17 cellular contexts compared by ENCODE assay signal in the genomic region with DNA sequence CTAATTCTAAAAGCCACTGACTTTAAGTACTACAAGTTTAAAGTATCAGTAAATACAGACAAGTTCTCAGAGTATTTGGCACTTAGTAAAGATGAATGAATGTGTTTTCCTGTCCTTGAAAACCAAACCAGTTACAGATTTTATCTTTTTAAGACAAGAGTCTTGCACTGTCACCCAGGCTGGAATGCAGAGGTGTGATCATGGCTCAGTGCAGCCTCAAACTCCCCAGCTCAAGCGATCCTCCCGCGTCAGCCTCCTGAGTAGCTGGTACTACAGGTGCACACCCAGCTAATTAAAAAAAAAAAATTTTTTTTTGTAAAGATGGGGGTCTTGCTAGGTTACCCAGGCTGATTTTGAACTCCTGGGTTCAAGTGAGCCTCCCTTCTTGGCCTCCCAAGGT. TPM values are rescaled to one million over a fixed set of nuclear protein-coding genes. Genes with fewer than 3 reads are reported as not detected.
DNase-seq lines count a peak whose midpoint lies in the region; ATAC-seq and TF ChIP-seq lines count a peak whose summit lies in the region.
"Had no signal": no experiment of that assay in that cellular context is flagged by ENCODE, and none has a peak within 500 bp of the region (broad histone marks: within the 10 kb centered on the region; RNA-seq: fewer than 3 reads in every experiment).

No MANE protein-coding gene starts in this region.

- H3K4me3 Mint-ChIP-seq in nephron progenitor cell = no peak overlapping the region
- H3K4me3 Mint-ChIP-seq in stimulated activated effector memory CD8-positive, alpha-beta T cell treated with anti-CD3 and anti-CD28 coated beads, Interleukin-12 subunit alpha, Interleukin-12 subunit beta, amount 100 ng/mL, for 72 hours = no peak overlapping the region
- H3K4me3 Mint-ChIP-seq: activated naive CD4-positive, alpha-beta T cell treated with anti-CD3 and anti-CD28 coated beads for 36 hours; H9 had no signal

- DNase-seq in esophagus squamous epithelium (lab: John Stamatoyannopoulos, UW) = no peak
- DNase-seq in nephron progenitor cell = no peak
- DNase-seq in tibial nerve (ENCODE audit: low spot score in 2 of 2) = no peak
- no peak for DNase-seq in stimulated activated effector memory CD8-positive, alpha-beta T cell treated with anti-CD3 and anti-CD28 coated beads, Interleukin-12 subunit alpha, Interleukin-12 subunit beta, amount 100 ng/mL, for 72 hours (ENCODE audit: low spot score in 2 of 2)
- DNase-seq: activated CD4-positive, alpha-beta T cell treated with anti-CD3 and anti-CD28 coated beads for 1 hour; activated naive CD4-positive, alpha-beta T cell treated with anti-CD3 and anti-CD28 coated beads for 36 hours; C1 segment of cervical spinal cord; DMS79 treated with DMSO at 0.1 percent for 48 hours; foreskin melanocyte; H9; mesendoderm; NCI-H2171; RPMI8226 had no signal

- H3K27me3 Mint-ChIP-seq in nephron progenitor cell (ENCODE audit: low read depth, poor library complexity) = no peaks in the 10 kb centered on the region

- H3K4me3 ChIP-seq in esophagus squamous epithelium = no peak overlapping the region
- no peak overlapping the region for H3K4me3 ChIP-seq in tibial nerve

- H3K9me3 Mint-ChIP-seq in nephron progenitor cell = peaks cover 5% of the 10 kb centered on the region
- no peaks in the 10 kb centered on the region for H3K9me3 Mint-ChIP-seq in stimulated activated effector memory CD8-positive, alpha-beta T cell treated with anti-CD3 and anti-CD28 coated beads, Interleukin-12 subunit alpha, Interleukin-12 subunit beta, amount 100 ng/mL, for 72 hours
- H3K9me3 Mint-ChIP-seq: activated naive CD4-positive, alpha-beta T cell treated with anti-CD3 and anti-CD28 coated beads for 36 hours had no signal

- H3K27ac ChIP-seq in esophagus squamous epithelium (peak overlapping the region; percentile 62 to 87 (median 74)), tibial nerve (peak overlapping the region; percentile 1 to 81 (median 78))

- H3K9me3 ChIP-seq in esophagus squamous epithelium (no peaks in the 10 kb centered on the region), tibial nerve (no peaks in the 10 kb centered on the region)
- H3K9me3 ChIP-seq: breast epithelium had no signal

- TF ChIP-seq CTCF in esophagus squamous epithelium (IDR thresholded peaks at IDR 0.05) = no peak
- no peak for TF ChIP-seq CTCF in nephron progenitor cell (IDR thresholded peaks at IDR 0.05)
- TF ChIP-seq CTCF in tibial nerve (IDR thresholded peaks at IDR 0.05) = no peak

- ATAC-seq in SK-N-SH treated with all-trans-retinoic acid at 6 μM for 48 hours = 0 out of 3 replicates have a peak, but pooled peaks have one; percentile 1
- ATAC-seq in stimulated activated effector memory CD8-positive, alpha-beta T cell treated with anti-CD3 and anti-CD28 coated beads, Interleukin-12 subunit alpha, Interleukin-12 subunit beta, amount 100 ng/mL, for 72 hours = no peak
- ATAC-seq in GM18870 (IDR thresholded peaks at IDR 0.05; ENCODE audit: unreplicated experiment) = no peak
- ATAC-seq in HG02623 (IDR thresholded peaks at IDR 0.05; ENCODE audit: unreplicated experiment) = no peak

- H3K27me3 ChIP-seq in esophagus squamous epithelium (no peaks in the 10 kb centered on the region), tibial nerve (no peaks in the 10 kb centered on the region)
- H3K27me3 ChIP-seq: breast epithelium had no signal

- H3K4me1 ChIP-seq in esophagus squamous epithelium = peaks cover 0 to 21% (median 7%) of the 10 kb centered on the region in 3 donors
- peaks cover 0 to 21% (median 0%) of the 10 kb centered on the region in 4 donors for H3K4me1 ChIP-seq in tibial nerve
- H3K4me1 ChIP-seq: breast epithelium had no signal

- peak overlapping the region; percentile 77 for H3K27ac Mint-ChIP-seq in nephron progenitor cell
- H3K27ac Mint-ChIP-seq in stimulated activated effector memory CD8-positive, alpha-beta T cell treated with anti-CD3 and anti-CD28 coated beads, Interleukin-12 subunit alpha, Interleukin-12 subunit beta, amount 100 ng/mL, for 72 hours = no peak overlapping the region

- 43 to 52% methylated on average over 2 to 3 of the region's 3 CpGs for WGBS in esophagus squamous epithelium, 2 donors
- WGBS in tibial nerve, 2 donors = 30 to 82% methylated on average over 3 of the region's 3 CpGs

- no peak for TF ChIP-seq EP300 in tibial nerve (IDR thresholded peaks at IDR 0.05)

- peaks cover under 1% of the 10 kb centered on the region for H3K4me1 Mint-ChIP-seq in nephron progenitor cell
- H3K4me1 Mint-ChIP-seq in stimulated activated effector memory CD8-positive, alpha-beta T cell treated with anti-CD3 and anti-CD28 coated beads, Interleukin-12 subunit alpha, Interleukin-12 subunit beta, amount 100 ng/mL, for 72 hours = peaks cover 7% of the 10 kb centered on the region
- H3K4me1 Mint-ChIP-seq: H9 had no signal

- intact Hi-C loops in esophagus squamous epithelium (cut with DNase I) = no loop called here

- TF ChIP-seq POLR2A in esophagus squamous epithelium (IDR thresholded peaks at IDR 0.05) (no peak), tibial nerve (IDR thresholded peaks at IDR 0.05) (no peak)

- peaks cover 76% of the 10 kb centered on the region for H3K36me3 Mint-ChIP-seq in nephron progenitor cell (ENCODE audit: low read depth)
- peaks cover 58% of the 10 kb centered on the region for H3K36me3 Mint-ChIP-seq in stimulated activated effector memory CD8-positive, alpha-beta T cell treated with anti-CD3 and anti-CD28 coated beads, Interleukin-12 subunit alpha, Interleukin-12 subunit beta, amount 100 ng/mL, for 72 hours

- H3K36me3 ChIP-seq in esophagus squamous epithelium = peaks cover 8 to 59% (median 25%) of the 10 kb centered on the region in 3 donors
- H3K36me3 ChIP-seq in tibial nerve = peaks cover 0 to 59% (median 10%) of the 10 kb centered on the region in 3 donors

TF ChIP-seq in SK-N-SH treated with all-trans-retinoic acid at 6 μM for 48 hours, 23 proteins besides CTCF, POLR2A, EP300 and RAD21:
- TF ChIP-seq RARB (CRISPR knock-in tag; IDR thresholded peaks at IDR 0.05) = no peak
- TF ChIP-seq TOX (CRISPR knock-in tag; IDR thresholded peaks at IDR 0.05; ENCODE audit: borderline replicate concordance) = no peak
- no peak for TF ChIP-seq PPARA (CRISPR knock-in tag; IDR thresholded peaks at IDR 0.05; ENCODE audit: borderline replicate concordance)
- TF ChIP-seq ESRRG (CRISPR knock-in tag; IDR thresholded peaks at IDR 0.05) = no peak
- no peak for TF ChIP-seq ZNF565 (CRISPR knock-in tag; conservative IDR thresholded peaks at IDR 0.05; ENCODE audit: low read depth)
- TF ChIP-seq CREB5 (CRISPR knock-in tag; IDR thresholded peaks at IDR 0.05; ENCODE audit: low read depth) = no peak
- no peak for TF ChIP-seq BACH2 (CRISPR knock-in tag; IDR thresholded peaks at IDR 0.05; ENCODE audit: borderline replicate concordance)
- TF ChIP-seq ARNTL (CRISPR knock-in tag; IDR thresholded peaks at IDR 0.05; ENCODE audit: borderline replicate concordance, low read depth) = no peak
- no peak for TF ChIP-seq POU6F1 (CRISPR knock-in tag; IDR thresholded peaks at IDR 0.05; ENCODE audit: borderline replicate concordance, low read depth)
- no peak for TF ChIP-seq ZNF8 (CRISPR knock-in tag; IDR thresholded peaks at IDR 0.05)
- no peak for TF ChIP-seq ZNF70 (CRISPR knock-in tag; IDR thresholded peaks at IDR 0.05)
- no peak for TF ChIP-seq OSR1 (CRISPR knock-in tag; IDR thresholded peaks at IDR 0.05)
- no peak for TF ChIP-seq ZC3H10 (CRISPR knock-in tag; IDR thresholded peaks at IDR 0.05)
- TF ChIP-seq CSDC2 (CRISPR knock-in tag; IDR thresholded peaks at IDR 0.05) = no peak

RNA-seq across cellular contexts. Expression of gene RPS7, which starts 9.5 kb away (rescaled TPM):
- total RNA-seq in esophagus squamous epithelium = 1,000 to 10,000 TPM; 1,342 to 4,027 (median 3,705) TPM
- total RNA-seq in tibial nerve = 1,000 to 10,000 TPM; 2,343 to 3,332 (median 3,117) TPM

RNA-seq across cellular contexts. Expression of gene COLEC11, which starts 10.3 kb away (rescaled TPM):
- 1 to 10 TPM in 2 of 4 donors, under 1 TPM in 1, not detected in 1; 0.56 to 2.3 (median 1.0) TPM for total RNA-seq in esophagus squamous epithelium
- total RNA-seq in tibial nerve = 1 to 10 TPM in 2 of 4 donors, under 1 TPM in 1, not detected in 1; 0.66 to 6.7 (median 1.6) TPM

RNA-seq across cellular contexts. Expression of gene RNASEH1, which starts 26.5 kb away (rescaled TPM):
- total RNA-seq in esophagus squamous epithelium = 10 to 100 TPM; 12.1 to 21.2 (median 19.0) TPM
- 10 to 100 TPM; 21.6 to 31.0 (median 26.1) TPM for total RNA-seq in tibial nerve
